Comparison of ENCODE assay signal across 16 cellular contexts in genomic region chr14:22691171-22691570, GRCh38. TPM values are rescaled to one million over a fixed set of nuclear protein-coding genes. Genes with fewer than 3 reads are reported as not detected.
DNase-seq lines count a peak whose midpoint lies in the region; ATAC-seq, FAIRE-seq and TF ChIP-seq lines count a peak whose summit lies in the region.
"Had no signal": no experiment of that assay in that cellular context is flagged by ENCODE, and none has a peak within 500 bp of the region (broad histone marks: within the 10 kb centered on the region; RNA-seq: fewer than 3 reads in every experiment).

No MANE protein-coding gene starts in this region.

- POLR2A ChIA-PET in HEK293 (lab: Yijun Ruan, JAX) = no interaction called here

- WGBS in body of pancreas, 2 donors = 55 to 62% methylated on average over 2 of the region's 2 CpGs

- H3K27ac ChIP-seq in HEK293 (ENCODE audit: extremely low read depth, low read depth, low read length) (no peak overlapping the region), astrocyte (ENCODE audit: low read depth, low read length) (peak overlapping the region; percentile 57), upper lobe of right lung (no peak overlapping the region), body of pancreas (no peak overlapping the region)

- intact Hi-C loops in upper lobe of right lung (cut with DNase I) = no loop called here
- intact Hi-C loops in body of pancreas (cut with DNase I) = no loop called here

- TF ChIP-seq CTCF in HEK293 (tag by site-specific recombination; IDR thresholded peaks at IDR 0.05) = no peak
- TF ChIP-seq CTCF in astrocyte (IDR thresholded peaks at IDR 0.05; ENCODE audit: insufficient read depth, low read depth, low read length) = no peak
- TF ChIP-seq CTCF in foreskin fibroblast (IDR thresholded peaks at IDR 0.05; ENCODE audit: low read depth, low read length) = no peak
- TF ChIP-seq CTCF in upper lobe of right lung (IDR thresholded peaks at IDR 0.05) = no peak
- no peak for TF ChIP-seq CTCF in body of pancreas (IDR thresholded peaks at IDR 0.05)

- no peak overlapping the region for H2AFZ ChIP-seq in astrocyte (ENCODE audit: low read depth, low read length)

- no peak overlapping the region for H3K9ac ChIP-seq in astrocyte (ENCODE audit: low read length)

- DNase-seq in astrocyte (ENCODE audit: low read depth) (peak; percentile 94), foreskin fibroblast (peak; percentile 62 to 75), upper lobe of right lung (no peak), body of pancreas (no peak)
- DNase-seq in central memory CD4-positive, alpha-beta T cell = no peak
- DNase-seq: activated CD4-positive, alpha-beta T cell treated with anti-CD3 and anti-CD28 coated beads for 1 hour; left ventricle myocardium superior; Right ventricle myocardium superior had no signal

- no peaks in the 10 kb centered on the region for H3K27me3 ChIP-seq in astrocyte (ENCODE audit: insufficient read depth, low read length)
- H3K27me3 ChIP-seq in upper lobe of right lung = no peaks in the 10 kb centered on the region
- no peaks in the 10 kb centered on the region for H3K27me3 ChIP-seq in body of pancreas

- H3K36me3 ChIP-seq in HEK293 (ENCODE audit: control insufficient read depth in 2 of 2, insufficient read depth in 1 of 2, low read length in 2 of 2) = no peaks in the 10 kb centered on the region
- H3K36me3 ChIP-seq in astrocyte (ENCODE audit: insufficient read depth, low read length) = no peaks in the 10 kb centered on the region
- H3K36me3 ChIP-seq in upper lobe of right lung = no peaks in the 10 kb centered on the region
- no peaks in the 10 kb centered on the region for H3K36me3 ChIP-seq in body of pancreas (replicated peaks in 1 of 2; ENCODE audit: insufficient read depth in 1 of 2, low read depth in 2 of 2)

- CTCF ChIA-PET in HEK293 (lab: Yijun Ruan, JAX) = interaction anchor here (0.7 to 1.3 kb wide), 2 partner anchors 78 to 121 kb away, joined by 3 to 4 read pairs; no protein-coding TSS in a partner anchor

- ATAC-seq in upper lobe of right lung (peak; percentile 65), body of pancreas (no peak), HG02973 (IDR thresholded peaks at IDR 0.05; ENCODE audit: unreplicated experiment) (no peak)
- ATAC-seq: activated naive CD4-positive, alpha-beta T cell treated with anti-CD3 and anti-CD28 coated beads, Interleukin-2, amount 50 U/mL, for 72 hours; left ventricle myocardium superior had no signal

- H3K4me1 ChIP-seq in HEK293 (ENCODE audit: control insufficient read depth, insufficient read depth, low read length) = no peaks in the 10 kb centered on the region
- peaks cover 23% of the 10 kb centered on the region for H3K4me1 ChIP-seq in astrocyte (ENCODE audit: insufficient read depth, low read length)
- no peaks in the 10 kb centered on the region for H3K4me1 ChIP-seq in upper lobe of right lung
- peaks cover 5% of the 10 kb centered on the region for H3K4me1 ChIP-seq in body of pancreas

- H3K4me2 ChIP-seq in astrocyte (ENCODE audit: low read length) = peak overlapping the region; percentile 60

- TF ChIP-seq POLR2A in body of pancreas (IDR thresholded peaks at IDR 0.05) = no peak

- H3K36me3 Mint-ChIP-seq in astrocyte (ENCODE audit: low read depth, unreplicated experiment) = peaks cover 3% of the 10 kb centered on the region

- FAIRE-seq in astrocyte (lab: Jason Lieb, UNC) = no peak
- FAIRE-seq: colon, GM19239 had no signal

- no peaks in the 10 kb centered on the region for H3K79me2 ChIP-seq in astrocyte (ENCODE audit: insufficient read depth, low read length)

- peaks cover 4% of the 10 kb centered on the region for H3K27me3 Mint-ChIP-seq in astrocyte (ENCODE audit: low read depth, unreplicated experiment)

- peak overlapping the region; percentile 22 for H3K27ac Mint-ChIP-seq in astrocyte (ENCODE audit: unreplicated experiment)
- H3K27ac Mint-ChIP-seq: activated naive CD4-positive, alpha-beta T cell treated with anti-CD3 and anti-CD28 coated beads, Interleukin-2, amount 50 U/mL, for 72 hours had no signal

- H3K9me3 Mint-ChIP-seq in astrocyte (ENCODE audit: unreplicated experiment) = peaks cover 28% of the 10 kb centered on the region

- H3K4me1 Mint-ChIP-seq in astrocyte (ENCODE audit: low read depth, unreplicated experiment) = peaks cover 28% of the 10 kb centered on the region

- H3K9me3 ChIP-seq in HEK293 (ENCODE audit: control insufficient read depth, insufficient read depth, low read depth, low read length) (no peaks in the 10 kb centered on the region), astrocyte (ENCODE audit: insufficient read depth, low read depth, low read length) (peaks cover 4% of the 10 kb centered on the region), upper lobe of right lung (peaks cover 12% of the 10 kb centered on the region), body of pancreas (no peaks in the 10 kb centered on the region)

- H3K4me3 ChIP-seq in HEK293 (ENCODE audit: low read depth, low read length) (no peak overlapping the region), astrocyte (ENCODE audit: insufficient read depth, low read depth, low read length) (no peak overlapping the region), foreskin fibroblast (ENCODE audit: low read depth in 1 of 2, low read length in 2 of 2) (no peak overlapping the region), upper lobe of right lung (no peak overlapping the region), body of pancreas (no peak overlapping the region)

- H4K20me1 ChIP-seq in astrocyte (ENCODE audit: insufficient read depth, low read length) = no peaks in the 10 kb centered on the region

- no peak overlapping the region for H3K4me3 Mint-ChIP-seq in astrocyte (ENCODE audit: unreplicated experiment)

TF ChIP-seq in HEK293, 187 proteins besides CTCF, POLR2A, EP300 and RAD21:
- TF ChIP-seq ZBTB1 (tag by site-specific recombination; IDR thresholded peaks at IDR 0.05) (no peak), ZEB2 (tag by site-specific recombination; IDR thresholded peaks at IDR 0.05) (0 out of 2 replicates have a peak, but pooled peaks have one; percentile 26), OSR2 (tag by site-specific recombination; IDR thresholded peaks at IDR 0.05) (0 out of 2 replicates have a peak, but pooled peaks have one; percentile 8), TCF7L2 (IDR thresholded peaks at IDR 0.05; ENCODE audit: borderline replicate concordance, low read depth, low read length) (no peak), ZSCAN18 (tag by site-specific recombination; IDR thresholded peaks at IDR 0.05) (no peak)
- TF ChIP-seq, protein P1, sequence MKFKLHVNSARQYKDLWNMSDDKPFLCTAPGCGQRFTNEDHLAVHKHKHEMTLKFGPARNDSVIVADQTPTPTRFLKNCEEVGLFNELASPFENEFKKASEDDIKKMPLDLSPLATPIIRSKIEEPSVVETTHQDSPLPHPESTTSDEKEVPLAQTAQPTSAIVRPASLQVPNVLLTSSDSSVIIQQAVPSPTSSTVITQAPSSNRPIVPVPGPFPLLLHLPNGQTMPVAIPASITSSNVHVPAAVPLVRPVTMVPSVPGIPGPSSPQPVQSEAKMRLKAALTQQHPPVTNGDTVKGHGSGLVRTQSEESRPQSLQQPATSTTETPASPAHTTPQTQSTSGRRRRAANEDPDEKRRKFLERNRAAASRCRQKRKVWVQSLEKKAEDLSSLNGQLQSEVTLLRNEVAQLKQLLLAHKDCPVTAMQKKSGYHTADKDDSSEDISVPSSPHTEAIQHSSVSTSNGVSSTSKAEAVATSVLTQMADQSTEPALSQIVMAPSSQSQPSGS (tag by site-specific recombination; IDR thresholded peaks at IDR 0.05; ENCODE audit: low read depth) = peak; percentile 78

RNA-seq across cellular contexts. Expression of gene OR6J1, which starts 47.0 kb away (rescaled TPM):
- total RNA-seq in astrocyte = not detected in 2 replicates
- total RNA-seq in upper lobe of right lung = not detected
- not detected for total RNA-seq in body of pancreas
- total RNA-seq: activated naive CD4-positive, alpha-beta T cell treated with anti-CD3 and anti-CD28 coated beads, Interleukin-2, amount 50 U/mL, for 72 hours; left ventricle myocardium superior; myocyte; posterior vena cava; Right ventricle myocardium superior; T-helper 2 cell treated with Interferon-gamma antibody and Interleukin-4, amounts not matched to agents 100 ng/mL and 5 ng/mL, for 36 hours had no signal

Comparison
In these comparisons a context has a peak if more than half of its experiments do, and no peak if none do; other contexts are left out.
1. DNase-seq: peak in astrocyte (single experiment) and foreskin fibroblast (2 of 2); none in upper lobe of right lung (single experiment), central memory CD4-positive, alpha-beta T cell (single experiment) and body of pancreas (0 of 4).